ENCODE assay signal across 22 cellular contexts in the genomic region with DNA sequence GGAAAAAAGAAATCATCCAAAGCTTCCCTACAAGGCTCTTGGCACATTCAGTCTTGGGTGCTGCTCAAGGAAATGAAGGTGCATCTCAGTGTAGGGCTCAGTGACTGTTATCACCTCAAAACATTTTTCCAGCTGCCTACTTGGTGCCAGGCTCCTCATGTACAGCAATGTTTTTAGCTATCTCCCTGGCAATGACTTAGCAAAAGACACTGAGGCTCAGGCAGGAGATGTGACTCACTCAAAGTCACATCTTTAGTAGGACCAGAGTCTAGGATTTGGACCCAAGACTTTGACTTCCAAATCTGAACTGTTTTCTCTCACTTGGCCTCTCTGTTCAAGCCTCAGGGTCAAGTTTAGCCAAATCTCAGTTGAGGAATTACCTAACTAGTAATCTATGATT.
"Had no signal": no experiment of that assay in that cellular context is flagged by ENCODE, and none has a peak within 500 bp of the region (broad histone marks: within the 10 kb centered on the region; RNA-seq: fewer than 3 reads in every experiment).

No MANE protein-coding gene starts in this region.

- H3K27ac ChIP-seq: epithelial cell of prostate, left lung, neutrophil, parathyroid adenoma, stomach, upper lobe of left lung had no signal

- H3K4me3 ChIP-seq: left lung, stomach, upper lobe of left lung had no signal

- FAIRE-seq: keratinocyte had no signal

- H3K79me2 ChIP-seq: parathyroid adenoma had no signal

- H3K4me1 ChIP-seq: left lung, parathyroid adenoma, stomach, upper lobe of left lung had no signal

- H3K9me3 Mint-ChIP-seq: activated CD4-positive, alpha-beta T cell treated with anti-CD3 and anti-CD28 coated beads, Interleukin-2, amount 10 ng/mL, durations not matched to agents 7 days and 5 days; activated naive CD8-positive, alpha-beta T cell treated with anti-CD3 and anti-CD28 coated beads for 36 hours; endodermal cell; mesothelial cell of epicardium; natural killer cell treated with Interleukin-12 subunit alpha and Interleukin-12 subunit beta and Interleukin-15 and Interleukin-18, amount 100 ng/mL, for 72 hours; stimulated activated effector memory CD8-positive, alpha-beta T cell treated with anti-CD3 and anti-CD28 coated beads, Interleukin-12 subunit alpha, Interleukin-12 subunit beta, amount 100 ng/mL, for 72 hours; T-helper 2 cell treated with Interferon-gamma antibody and Interleukin-4, amounts not matched to agents 5 μg/mL and 100 μg/mL, for 36 hours had no signal

- H3K36me3 ChIP-seq: left lung, stomach, upper lobe of left lung had no signal

- H3K27me3 Mint-ChIP-seq: activated CD4-positive, alpha-beta T cell treated with anti-CD3 and anti-CD28 coated beads, Interleukin-2, amount 10 ng/mL, durations not matched to agents 7 days and 5 days; activated naive CD8-positive, alpha-beta T cell treated with anti-CD3 and anti-CD28 coated beads for 36 hours; natural killer cell treated with Interleukin-12 subunit alpha and Interleukin-12 subunit beta and Interleukin-15 and Interleukin-18, amount 100 ng/mL, for 72 hours had no signal

- H3K36me3 Mint-ChIP-seq: mesothelial cell of epicardium; stimulated activated effector memory CD8-positive, alpha-beta T cell treated with anti-CD3 and anti-CD28 coated beads, Interleukin-12 subunit alpha, Interleukin-12 subunit beta, amount 100 ng/mL, for 72 hours had no signal

- H3K27me3 ChIP-seq: left lung, neutrophil, stomach, upper lobe of left lung had no signal

- ATAC-seq: activated CD4-positive, CD25-positive, alpha-beta regulatory T cell treated with anti-CD3 and anti-CD28 coated beads, Interleukin-2, amount 50 U/mL, for 24 hours; activated CD8-positive, alpha-beta T cell treated with anti-CD3 and anti-CD28 coated beads, Interleukin-2, amount 10 ng/mL, durations not matched to agents 7 days and 5 days; left lung; natural killer cell treated with Interleukin-12 subunit alpha and Interleukin-12 subunit beta and Interleukin-15 and Interleukin-18, amount 100 ng/mL, for 72 hours; sciatic nerve; stimulated activated effector memory CD8-positive, alpha-beta T cell treated with anti-CD3 and anti-CD28 coated beads, Interleukin-12 subunit alpha, Interleukin-12 subunit beta, amount 100 ng/mL, for 72 hours had no signal

- H3K27ac Mint-ChIP-seq: activated CD4-positive, alpha-beta T cell treated with anti-CD3 and anti-CD28 coated beads, Interleukin-2, amount 10 ng/mL, durations not matched to agents 7 days and 5 days; activated CD8-positive, alpha-beta T cell treated with anti-CD3 and anti-CD28 coated beads, Interleukin-2, amount 10 ng/mL, durations not matched to agents 7 days and 5 days; activated naive CD8-positive, alpha-beta T cell treated with anti-CD3 and anti-CD28 coated beads for 36 hours; endodermal cell; mesothelial cell of epicardium; natural killer cell treated with Interleukin-12 subunit alpha and Interleukin-12 subunit beta and Interleukin-15 and Interleukin-18, amount 100 ng/mL, for 72 hours; stimulated activated effector memory CD8-positive, alpha-beta T cell treated with anti-CD3 and anti-CD28 coated beads, Interleukin-12 subunit alpha, Interleukin-12 subunit beta, amount 100 ng/mL, for 72 hours; T-helper 2 cell treated with Interferon-gamma antibody and Interleukin-4, amounts not matched to agents 5 μg/mL and 100 μg/mL, for 36 hours had no signal

- DNase-seq: activated CD4-positive, alpha-beta T cell treated with anti-CD3 and anti-CD28 coated beads, Interleukin-2, amount 10 ng/mL, durations not matched to agents 7 days and 5 days; activated CD8-positive, alpha-beta T cell treated with anti-CD3 and anti-CD28 coated beads, Interleukin-2, amount 10 ng/mL, durations not matched to agents 7 days and 5 days; activated naive CD8-positive, alpha-beta T cell treated with anti-CD3 and anti-CD28 coated beads for 36 hours; amygdala; endodermal cell; foreskin melanocyte; glutamatergic neuron; hippocampal formation; left lung; stimulated activated CD4-positive, alpha-beta T cell treated with anti-CD3 and anti-CD28 coated beads, Interleukin-4, amount 100 ng/mL, for 24 hours; stomach; upper lobe of left lung had no signal

- H2AFZ ChIP-seq: parathyroid adenoma had no signal

- H3K9me3 ChIP-seq: left lung, neutrophil, stomach, upper lobe of left lung had no signal

- H3K9ac ChIP-seq: parathyroid adenoma had no signal

- H3K4me3 Mint-ChIP-seq: activated CD4-positive, alpha-beta T cell treated with anti-CD3 and anti-CD28 coated beads, Interleukin-2, amount 10 ng/mL, durations not matched to agents 7 days and 5 days; activated CD8-positive, alpha-beta T cell treated with anti-CD3 and anti-CD28 coated beads, Interleukin-2, amount 10 ng/mL, durations not matched to agents 7 days and 5 days; activated naive CD8-positive, alpha-beta T cell treated with anti-CD3 and anti-CD28 coated beads for 36 hours; endodermal cell; mesothelial cell of epicardium; natural killer cell treated with Interleukin-12 subunit alpha and Interleukin-12 subunit beta and Interleukin-15 and Interleukin-18, amount 100 ng/mL, for 72 hours; stimulated activated effector memory CD8-positive, alpha-beta T cell treated with anti-CD3 and anti-CD28 coated beads, Interleukin-12 subunit alpha, Interleukin-12 subunit beta, amount 100 ng/mL, for 72 hours; T-helper 2 cell treated with Interferon-gamma antibody and Interleukin-4, amounts not matched to agents 5 μg/mL and 100 μg/mL, for 36 hours had no signal
